In genomic region chr12:79934309-79935020, GRCh38 we compare ENCODE assay signal across 8 cellular contexts. TPM values are rescaled to one million over a fixed set of nuclear protein-coding genes. Genes with fewer than 3 reads are reported as not detected.
DNase-seq lines count a peak whose midpoint lies in the region; ATAC-seq and TF ChIP-seq lines count a peak whose summit lies in the region.

No MANE protein-coding gene starts in this region.

- H3K23ac ChIP-seq in mesenchymal stem cell (ENCODE audit: low read length in 2 of 2): peak overlapping the region in 1 of 2 experiments; percentile 87

- H2AFZ ChIP-seq in mesenchymal stem cell (ENCODE audit: low read depth, low read length): peak overlapping the region; percentile 68

- H3K27me3 ChIP-seq in mesenchymal stem cell (ENCODE audit: control insufficient read depth in 1 of 2, insufficient read depth in 1 of 2, low read length in 2 of 2): no peaks in the 10 kb centered on the region

- peaks cover 3% of the 10 kb centered on the region for H3K4me1 ChIP-seq in mesenchymal stem cell (ENCODE audit: control insufficient read depth, insufficient read depth, low read depth, low read length)

- peak overlapping the region; percentile 50 to 51 for H2BK12ac ChIP-seq in mesenchymal stem cell (ENCODE audit: low read length in 2 of 2)

- H3K4ac ChIP-seq in mesenchymal stem cell (ENCODE audit: low read depth in 1 of 2, low read length in 2 of 2): peak overlapping the region; percentile 90 to 100

- peak; percentile 52 for DNase-seq in GDM1 (lab: John Stamatoyannopoulos, UW)
- no peak for DNase-seq in LNCaP clone FGC (ENCODE audit: low read depth)
- peak; percentile 16 for DNase-seq in activated CD4-positive, CD25-positive, alpha-beta regulatory T cell treated with anti-CD3 and anti-CD28 coated beads, Interleukin-2, amount 50 U/mL, for 16 hours (ENCODE audit: low read depth, low spot score)
- peak; percentile 32 for DNase-seq in effector CD8-positive, alpha-beta T cell (lab: John Stamatoyannopoulos, UW)
- peak; percentile 69 for DNase-seq in mesenchymal stem cell
- peak; percentile 26 to 32 for DNase-seq in stimulated activated CD8-positive, alpha-beta memory T cell treated with anti-CD3 and anti-CD28 coated beads, Interleukin-15, amount 100 ng/mL, for 48 hours (ENCODE audit: low read depth in 2 of 2)
- no peak for DNase-seq in SKM-1 (lab: John Stamatoyannopoulos, UW; ENCODE audit: unreplicated experiment)

- 1% methylated on average over 38 of the region's 52 CpGs for WGBS in mesenchymal stem cell

- no peak for TF ChIP-seq CTCF in LNCaP clone FGC (IDR thresholded peaks at IDR 0.05; ENCODE audit: control insufficient read depth, extremely low read depth, insufficient read depth)

- H2AK5ac ChIP-seq in mesenchymal stem cell (ENCODE audit: low read length, severe bottlenecking): peak overlapping the region; percentile 20

- peak overlapping the region; percentile 98 for H4K8ac ChIP-seq in mesenchymal stem cell (ENCODE audit: low read length)

- H4K91ac ChIP-seq in mesenchymal stem cell (ENCODE audit: low read length): peak overlapping the region; percentile 99

- H3K4me3 ChIP-seq in LNCaP clone FGC (ENCODE audit: low read depth, low read length): peak overlapping the region; percentile 95
- peak overlapping the region; percentile 90 to 99 for H3K4me3 ChIP-seq in mesenchymal stem cell (ENCODE audit: insufficient read depth in 1 of 2, low read depth in 1 of 2, low read length in 2 of 2)

- peak overlapping the region; percentile 67 for H3K4me2 ChIP-seq in mesenchymal stem cell (ENCODE audit: low read length, poor library complexity, severe bottlenecking)

- peak overlapping the region; percentile 99 for H3K9ac ChIP-seq in mesenchymal stem cell (ENCODE audit: low read length)

- peak; percentile 10 for ATAC-seq in GM21786 (IDR thresholded peaks at IDR 0.05; ENCODE audit: unreplicated experiment)

- H3K36me3 ChIP-seq in mesenchymal stem cell (ENCODE audit: control insufficient read depth in 1 of 2, insufficient read depth in 2 of 2, low read depth in 1 of 2, low read length in 2 of 2): peaks cover 0 to 5% of the 10 kb centered on the region in 2 experiments

- peak overlapping the region; percentile 93 to 95 for H3K14ac ChIP-seq in mesenchymal stem cell (ENCODE audit: low read length in 2 of 2)

- peak overlapping the region; percentile 95 for H2BK5ac ChIP-seq in mesenchymal stem cell (ENCODE audit: low read depth, low read length, poor library complexity, severe bottlenecking)

- peak overlapping the region; percentile 98 for H3K27ac ChIP-seq in mesenchymal stem cell (ENCODE audit: low read length, poor library complexity, severe bottlenecking)

- no peaks in the 10 kb centered on the region for H3K9me3 ChIP-seq in mesenchymal stem cell (ENCODE audit: control insufficient read depth, low read length)

- H3K18ac ChIP-seq in mesenchymal stem cell (ENCODE audit: low read depth in 1 of 2, low read length in 2 of 2): peak overlapping the region; percentile 91 to 99

- peaks cover 2% of the 10 kb centered on the region for H3K79me1 ChIP-seq in mesenchymal stem cell (replicated peaks; ENCODE audit: low read length, poor library complexity, severe bottlenecking)

- H2BK15ac ChIP-seq in mesenchymal stem cell (ENCODE audit: low read depth, poor library complexity, severe bottlenecking): peak overlapping the region; percentile 90

- H2BK120ac ChIP-seq in mesenchymal stem cell (ENCODE audit: low read depth, low read length): peak overlapping the region; percentile 84

RNA-seq across cellular contexts. Expression of gene PPP1R12A, which starts 0.4 kb away (rescaled TPM):
- polyA plus RNA-seq in mesenchymal stem cell (2013, experiment 1 of 2): 167 TPM
- 165 TPM for polyA plus RNA-seq in mesenchymal stem cell (2013, experiment 2 of 2)

Comparison
In these comparisons a context has a peak if more than half of its experiments do, and no peak if none do; other contexts are left out.
1. DNase-seq: peak in GDM1 (single experiment), activated CD4-positive, CD25-positive, alpha-beta regulatory T cell treated with anti-CD3 and anti-CD28 coated beads, Interleukin-2, amount 50 U/mL, for 16 hours (single experiment), effector CD8-positive, alpha-beta T cell (single experiment), mesenchymal stem cell (single experiment) and stimulated activated CD8-positive, alpha-beta memory T cell treated with anti-CD3 and anti-CD28 coated beads, Interleukin-15, amount 100 ng/mL, for 48 hours (2 of 2); none in LNCaP clone FGC (single experiment) and SKM-1 (single experiment).